Comparison of ENCODE assay signal across 12 cellular contexts in the genomic region with DNA sequence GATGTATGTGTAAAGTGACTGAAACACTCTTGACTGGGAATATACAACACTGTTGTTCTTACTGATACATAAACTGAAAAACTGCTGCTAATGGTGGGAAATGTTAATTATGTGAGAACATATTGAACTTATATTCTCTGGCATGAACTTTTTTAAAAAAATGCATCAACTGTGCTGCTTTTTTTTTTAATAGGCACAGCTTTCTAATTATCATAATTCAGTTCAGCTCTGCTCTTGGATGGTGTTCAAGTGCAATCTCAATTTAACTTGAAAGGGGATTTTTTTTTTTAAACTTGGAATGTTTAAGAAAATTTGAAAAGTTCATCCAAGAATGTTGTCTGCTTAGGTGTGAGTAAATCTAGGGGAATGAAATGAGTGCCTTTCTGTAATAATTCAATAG. TPM values are rescaled to one million over a fixed set of nuclear protein-coding genes. Genes with fewer than 3 reads are reported as not detected.
DNase-seq lines count a peak whose midpoint lies in the region; ATAC-seq and TF ChIP-seq lines count a peak whose summit lies in the region.
"Had no signal": no experiment of that assay in that cellular context is flagged by ENCODE, and none has a peak within 500 bp of the region (broad histone marks: within the 10 kb centered on the region; RNA-seq: fewer than 3 reads in every experiment).

No MANE protein-coding gene starts in this region.

- H3K4me1 ChIP-seq in RWPE2 (ENCODE audit: insufficient read depth, poor library complexity, severe bottlenecking) = peaks cover 48% of the 10 kb centered on the region

- H3K4me3 Mint-ChIP-seq in Calu3 (ENCODE audit: low read depth, unreplicated experiment) (peak overlapping the region; percentile 82), progenitor cell of endocrine pancreas (ENCODE audit: low read depth) (no peak overlapping the region)
- no peak overlapping the region for H3K4me3 Mint-ChIP-seq in activated naive CD4-positive, alpha-beta T cell treated with anti-CD3 and anti-CD28 coated beads, Interleukin-2, amount 10 ng/mL, durations not matched to agents 7 days and 5 days
- H3K4me3 Mint-ChIP-seq: activated T-cell treated with anti-CD3 and anti-CD28 coated beads, Interleukin-2, amount 50 U/mL, for 24 hours had no signal

- DNase-seq in Calu3 = no peak
- no peak for DNase-seq in RWPE2 (ENCODE audit: low spot score)
- no peak for DNase-seq in fibroblast of the aortic adventitia (ENCODE audit: low read depth)
- no peak for DNase-seq in progenitor cell of endocrine pancreas (ENCODE audit: low spot score, unreplicated experiment)
- DNase-seq in NOMO-1 treated with dmso at 0.1 percent for 144 hours (lab: John Stamatoyannopoulos, UW; ENCODE audit: unreplicated experiment) = no peak
- DNase-seq in activated naive CD4-positive, alpha-beta T cell treated with anti-CD3 and anti-CD28 coated beads, Interleukin-2, amount 10 ng/mL, durations not matched to agents 7 days and 5 days = no peak
- DNase-seq: activated T-cell treated with anti-CD3 and anti-CD28 coated beads, Interleukin-2, amount 50 U/mL, for 24 hours; NCI-H1092 had no signal

- ATAC-seq in RWPE2 (ENCODE audit: low read depth) (no peak), GM18907 (IDR thresholded peaks at IDR 0.05; ENCODE audit: unreplicated experiment) (no peak), GM18867 (IDR thresholded peaks at IDR 0.05; ENCODE audit: unreplicated experiment) (no peak)

- H3K4me1 Mint-ChIP-seq in Calu3 (ENCODE audit: low read depth, unreplicated experiment) (peaks cover 61% of the 10 kb centered on the region), progenitor cell of endocrine pancreas (ENCODE audit: low read depth) (peaks cover 74% of the 10 kb centered on the region)
- H3K4me1 Mint-ChIP-seq in activated naive CD4-positive, alpha-beta T cell treated with anti-CD3 and anti-CD28 coated beads, Interleukin-2, amount 10 ng/mL, durations not matched to agents 7 days and 5 days = peaks cover 14% of the 10 kb centered on the region

- peaks cover 43% of the 10 kb centered on the region for H3K36me3 ChIP-seq in RWPE2 (ENCODE audit: low read depth)

- intact Hi-C loops in Calu3 (cut with micrococcal nuclease; ENCODE audit: unreplicated experiment) = loop anchor here (2.0 kb wide), 3 partner anchors 13 to 123 kb away; no protein-coding TSS in a partner anchor

- H3K27ac Mint-ChIP-seq in Calu3 (ENCODE audit: unreplicated experiment) = peak overlapping the region; percentile 79
- H3K27ac Mint-ChIP-seq in progenitor cell of endocrine pancreas = peak overlapping the region; percentile 31
- no peak overlapping the region for H3K27ac Mint-ChIP-seq in activated naive CD4-positive, alpha-beta T cell treated with anti-CD3 and anti-CD28 coated beads, Interleukin-2, amount 10 ng/mL, durations not matched to agents 7 days and 5 days
- H3K27ac Mint-ChIP-seq: activated T-cell treated with anti-CD3 and anti-CD28 coated beads, Interleukin-2, amount 50 U/mL, for 24 hours; CD4-positive, CD25-positive, alpha-beta regulatory T cell had no signal

- no peaks in the 10 kb centered on the region for H3K27me3 ChIP-seq in RWPE2 (ENCODE audit: insufficient read depth, poor library complexity, severe bottlenecking)

- TF ChIP-seq CTCF in Calu3 (IDR thresholded peaks at IDR 0.05; ENCODE audit: unreplicated experiment) = no peak
- TF ChIP-seq CTCF in RWPE2 (IDR thresholded peaks at IDR 0.05; ENCODE audit: poor library complexity, severe bottlenecking) = no peak
- TF ChIP-seq CTCF in fibroblast of the aortic adventitia (IDR thresholded peaks at IDR 0.05; ENCODE audit: insufficient read depth, low read length) = no peak
- TF ChIP-seq CTCF in progenitor cell of endocrine pancreas (IDR thresholded peaks at IDR 0.05; ENCODE audit: unreplicated experiment) = no peak

- no peaks in the 10 kb centered on the region for H3K9me3 ChIP-seq in RWPE2 (ENCODE audit: severe bottlenecking)

- H3K9me3 Mint-ChIP-seq in Calu3 (ENCODE audit: low read depth, unreplicated experiment) (no peaks in the 10 kb centered on the region), progenitor cell of endocrine pancreas (ENCODE audit: low read depth) (no peaks in the 10 kb centered on the region)
- no peaks in the 10 kb centered on the region for H3K9me3 Mint-ChIP-seq in activated naive CD4-positive, alpha-beta T cell treated with anti-CD3 and anti-CD28 coated beads, Interleukin-2, amount 10 ng/mL, durations not matched to agents 7 days and 5 days
- H3K9me3 Mint-ChIP-seq: activated T-cell treated with anti-CD3 and anti-CD28 coated beads, Interleukin-2, amount 50 U/mL, for 24 hours had no signal

- CTCF ChIA-PET in Calu3 (lab: Charles Lee) = interaction anchor here (0.7 to 2.9 kb wide), 2 partner anchors 14 to 99 kb away, joined by 4 to 11 read pairs; no protein-coding TSS in a partner anchor
- CTCF ChIA-PET in activated naive CD4-positive, alpha-beta T cell treated with anti-CD3 and anti-CD28 coated beads, Interleukin-2, amount 10 ng/mL, durations not matched to agents 7 days and 5 days (lab: Charles Lee) = interaction anchor here (0.6 kb wide), 1 partner anchor 18 kb away, joined by 3 read pairs; no protein-coding TSS in a partner anchor

- peak overlapping the region; percentile 84 for H3K27ac ChIP-seq in RWPE2 (ENCODE audit: poor library complexity, severe bottlenecking)

- no TSS peak for BruUV-seq in Calu3 (replicated peaks; lab: Mats Ljungman, UMichigan)

- no peak overlapping the region for H3K4me3 ChIP-seq in RWPE2 (ENCODE audit: severe bottlenecking)
- H3K4me3 ChIP-seq in fibroblast of the aortic adventitia (ENCODE audit: low read depth, low read length) = peak overlapping the region; percentile 2

- H3K36me3 Mint-ChIP-seq in Calu3 (ENCODE audit: insufficient read depth, unreplicated experiment) = peaks cover 58% of the 10 kb centered on the region
- no peaks in the 10 kb centered on the region for H3K36me3 Mint-ChIP-seq in progenitor cell of endocrine pancreas (ENCODE audit: insufficient read depth)
- peaks cover 1% of the 10 kb centered on the region for H3K36me3 Mint-ChIP-seq in activated naive CD4-positive, alpha-beta T cell treated with anti-CD3 and anti-CD28 coated beads, Interleukin-2, amount 10 ng/mL, durations not matched to agents 7 days and 5 days
- H3K36me3 Mint-ChIP-seq: CD4-positive, CD25-positive, alpha-beta regulatory T cell had no signal

- H3K27me3 Mint-ChIP-seq in Calu3 (ENCODE audit: unreplicated experiment) = no peaks in the 10 kb centered on the region
- no peaks in the 10 kb centered on the region for H3K27me3 Mint-ChIP-seq in progenitor cell of endocrine pancreas
- peaks cover 80% of the 10 kb centered on the region for H3K27me3 Mint-ChIP-seq in activated naive CD4-positive, alpha-beta T cell treated with anti-CD3 and anti-CD28 coated beads, Interleukin-2, amount 10 ng/mL, durations not matched to agents 7 days and 5 days

RNA-seq across cellular contexts. Expression of gene TEAD1, which starts 5.2 kb away (rescaled TPM):
- total RNA-seq in Calu3 (2022) (99.0 and 104 TPM in 2 replicates), fibroblast of the aortic adventitia (ENCODE audit: low replicate concordance) (117 and 131 TPM in 2 replicates), progenitor cell of endocrine pancreas (92.4 and 95.8 TPM in 2 replicates)
- total RNA-seq: mononuclear cell had no signal
